12 cellular contexts compared by ENCODE assay signal in genomic region chr10:52357986-52358385, GRCh38. TPM values are rescaled to one million over a fixed set of nuclear protein-coding genes. Genes with fewer than 3 reads are reported as not detected.
"Had no signal": no experiment of that assay in that cellular context is flagged by ENCODE, and none has a peak within 500 bp of the region (broad histone marks: within the 10 kb centered on the region; RNA-seq: fewer than 3 reads in every experiment).

No MANE protein-coding gene starts in this region.

- H3K4me3 Mint-ChIP-seq: activated T-helper 17 cell treated with anti-CD3 and anti-CD28 coated beads, Interleukin-2, amount 50 U/mL, for 72 hours; nephron progenitor cell had no signal

- H3K4me3 ChIP-seq: cardiac muscle cell, stomach, thoracic aorta had no signal

- DNase-seq: activated CD4-positive, CD25-positive, alpha-beta regulatory T cell treated with anti-CD3 and anti-CD28 coated beads, Interleukin-2, amount 50 U/mL, for 72 hours; activated naive CD4-positive, alpha-beta T cell treated with Interleukin-2 at 50 U/mL for 16 hours; activated T-cell treated with anti-CD3 and anti-CD28 coated beads for 4 hours; foreskin fibroblast; glutamatergic neuron; nephron progenitor cell; stimulated activated CD4-positive, alpha-beta T cell treated with anti-CD3 and anti-CD28 coated beads, Interleukin-1b, Interleukin-23, amount 100 ng/mL, for 48 hours; stomach had no signal

- ATAC-seq: activated T-helper 17 cell treated with anti-CD3 and anti-CD28 coated beads, Interleukin-2, amount 50 U/mL, for 72 hours; sciatic nerve had no signal

- H3K4me1 ChIP-seq: stomach had no signal

- H3K27me3 Mint-ChIP-seq: activated T-helper 17 cell treated with anti-CD3 and anti-CD28 coated beads, Interleukin-2, amount 50 U/mL, for 72 hours had no signal

- H3K27ac ChIP-seq: stomach, thoracic aorta had no signal

- H3K27me3 ChIP-seq: cardiac muscle cell, stomach had no signal

- H3K27ac Mint-ChIP-seq: activated T-helper 17 cell treated with anti-CD3 and anti-CD28 coated beads, Interleukin-2, amount 50 U/mL, for 72 hours; nephron progenitor cell had no signal

- H3K9me3 ChIP-seq: stomach, thoracic aorta had no signal

- H3K36me3 ChIP-seq: cardiac muscle cell, stomach, thoracic aorta had no signal

- H3K4me1 Mint-ChIP-seq: activated T-helper 17 cell treated with anti-CD3 and anti-CD28 coated beads, Interleukin-2, amount 50 U/mL, for 72 hours had no signal

RNA-seq across cellular contexts. Expression of gene DKK1, which starts 43.9 kb away (rescaled TPM):
- total RNA-seq: activated T-helper 17 cell treated with anti-CD3 and anti-CD28 coated beads, Interleukin-2, amount 50 U/mL, for 72 hours had no signal
